In genomic region chr5:143403607-143404415, GRCh38 we compare ENCODE assay signal across 8 cellular contexts. TPM values are rescaled to one million over a fixed set of nuclear protein-coding genes. Genes with fewer than 3 reads are reported as not detected.
DNase-seq lines count a peak whose midpoint lies in the region; ATAC-seq and TF ChIP-seq lines count a peak whose summit lies in the region.

Gene NR3C1, minus strand, starts transcription at chr5:143403686. Its CDS starts 2,847 bp downstream, at chr5:143400839.

- peak within 1 kb of the TSS; percentile 98 to 99 (median 99) for H3K27ac Mint-ChIP-seq in naive B cell
- peak within 1 kb of the TSS; percentile 100 for H3K27ac Mint-ChIP-seq in stimulated activated memory B cell treated with anti-CD40 and anti-IgM and Interleukin-4, amounts not matched to agents 10 μg/mL and 1 μg/mL and 100 μg/mL, for 72 hours

- H3K27me3 ChIP-seq in PC-9 (ENCODE audit: insufficient read depth, low read depth) (no peaks in the 10 kb centered on the region), esophagus squamous epithelium (no peaks in the 10 kb centered on the region)

- peak in 2 of 4 donors; percentile 54 to 76 for TF ChIP-seq POLR2A in esophagus squamous epithelium (IDR thresholded peaks at IDR 0.05)

- peak within 1 kb of the TSS; percentile 94 to 99 (median 98) for H3K4me3 Mint-ChIP-seq in naive B cell
- H3K4me3 Mint-ChIP-seq in stimulated activated memory B cell treated with anti-CD40 and anti-IgM and Interleukin-4, amounts not matched to agents 10 μg/mL and 1 μg/mL and 100 μg/mL, for 72 hours: peak within 1 kb of the TSS; percentile 87

- CTCF ChIA-PET in PC-9 (lab: Charles Lee): interaction anchor here (0.5 to 0.7 kb wide), 4 partner anchors 222 to 791 kb away, joined by 3 to 9 read pairs (median 6); no protein-coding TSS in a partner anchor

- TF ChIP-seq CTCF in PC-9 (conservative IDR thresholded peaks at IDR 0.05): peak; percentile 39; the same call in 1 of the 2 replicates
- peak; percentile 10 to 64 (median 46) for TF ChIP-seq CTCF in esophagus squamous epithelium (IDR thresholded peaks at IDR 0.05)

- H3K36me3 ChIP-seq in PC-9 (ENCODE audit: low read depth): peaks cover 5% of the 10 kb centered on the region; the same call in 1 of the 2 replicates
- peaks cover 0 to 7% (median 0%) of the 10 kb centered on the region in 3 donors for H3K36me3 ChIP-seq in esophagus squamous epithelium

- peak within 1 kb of the TSS; percentile 96 for H3K4me3 ChIP-seq in PC-9
- peak within 1 kb of the TSS; percentile 68 to 96 (median 84) for H3K4me3 ChIP-seq in esophagus squamous epithelium

- H3F3A ChIP-seq in PC-9 (ENCODE audit: insufficient read depth, low read depth): peaks cover 10% of the 10 kb centered on the region; the same call in 1 of the 2 replicates

- no CpG with 5 or more reads among the region's 111 CpGs for WGBS in esophagus squamous epithelium, 2 donors

- H3K27ac ChIP-seq in PC-9 (peak within 1 kb of the TSS; percentile 94), esophagus squamous epithelium (peak within 1 kb of the TSS; percentile 96 to 99 (median 99))

- peaks cover 0 to 6% (median 0%) of the 10 kb centered on the region in 7 donors for H3K9me3 Mint-ChIP-seq in naive B cell
- H3K9me3 Mint-ChIP-seq in stimulated activated memory B cell treated with anti-CD40 and anti-IgM and Interleukin-4, amounts not matched to agents 10 μg/mL and 1 μg/mL and 100 μg/mL, for 72 hours: no peaks in the 10 kb centered on the region

- H3K27me3 Mint-ChIP-seq in naive B cell: no peaks in the 10 kb centered on the region
- H3K27me3 Mint-ChIP-seq in stimulated activated memory B cell treated with anti-CD40 and anti-IgM and Interleukin-4, amounts not matched to agents 10 μg/mL and 1 μg/mL and 100 μg/mL, for 72 hours: no peaks in the 10 kb centered on the region

- peak; percentile 65 for ATAC-seq in GM19397 (IDR thresholded peaks at IDR 0.05; ENCODE audit: unreplicated experiment)
- ATAC-seq in HG03565 (IDR thresholded peaks at IDR 0.05; ENCODE audit: unreplicated experiment): peak; percentile 56
- peak; percentile 58 to 65 for ATAC-seq in naive B cell (ENCODE audit: low read depth in 2 of 2)
- ATAC-seq in stimulated activated memory B cell treated with anti-CD40 and anti-IgM and Interleukin-4, amounts not matched to agents 10 μg/mL and 1 μg/mL and 100 μg/mL, for 72 hours: peak; percentile 85

- intact Hi-C loops in PC-9 (cut with micrococcal nuclease; ENCODE audit: unreplicated experiment): loop anchor here (1.0 to 10.0 kb wide), 13 partner anchors 103 to 771 kb away; partner anchors contain the start of genes KCTD16 and YIPF5
- intact Hi-C loops in esophagus squamous epithelium (cut with DNase I): loop anchor here (10.0 kb wide), 3 partner anchors 389 to 479 kb away; no protein-coding TSS in a partner anchor

- H4K20me1 ChIP-seq in PC-9 (ENCODE audit: insufficient read depth): peaks cover 8% of the 10 kb centered on the region; the same call in 1 of the 2 replicates

- H3K4me1 Mint-ChIP-seq in naive B cell: peaks cover 32 to 44% (median 42%) of the 10 kb centered on the region in 3 donors
- H3K4me1 Mint-ChIP-seq in stimulated activated memory B cell treated with anti-CD40 and anti-IgM and Interleukin-4, amounts not matched to agents 10 μg/mL and 1 μg/mL and 100 μg/mL, for 72 hours: peaks cover 41% of the 10 kb centered on the region

- H3K9me3 ChIP-seq in PC-9 (ENCODE audit: insufficient read depth, low read depth) (peaks cover 4% of the 10 kb centered on the region; the same call in 1 of the 2 replicates), esophagus squamous epithelium (no peaks in the 10 kb centered on the region)

- BruUV-seq in PC-9 (replicated peaks; lab: Mats Ljungman, UMichigan): no TSS peak

- peaks cover 6% of the 10 kb centered on the region; the same call in 1 of the 2 replicates for H3K9me2 ChIP-seq in PC-9 (ENCODE audit: insufficient read depth)

- peaks cover 8 to 17% of the 10 kb centered on the region in 2 donors for H3K36me3 Mint-ChIP-seq in naive B cell
- H3K36me3 Mint-ChIP-seq in stimulated activated memory B cell treated with anti-CD40 and anti-IgM and Interleukin-4, amounts not matched to agents 10 μg/mL and 1 μg/mL and 100 μg/mL, for 72 hours: peaks cover 10% of the 10 kb centered on the region

- peak within 1 kb of the TSS; percentile 98 for H3K4me2 ChIP-seq in PC-9

- POLR2A ChIA-PET in PC-9 (lab: Charles Lee; ENCODE audit: unreplicated experiment): interaction anchor here (1.0 kb wide), 2 partner anchors 103 to 421 kb away, joined by 3 to 9 read pairs; no protein-coding TSS in a partner anchor

- H3K79me2 ChIP-seq in PC-9 (ENCODE audit: low read depth): peaks cover 40% of the 10 kb centered on the region

- H3K4me1 ChIP-seq in PC-9 (replicated peaks; ENCODE audit: insufficient read depth) (peaks cover 29% of the 10 kb centered on the region), esophagus squamous epithelium (peaks cover 12 to 39% (median 16%) of the 10 kb centered on the region in 3 donors)

- peak within 1 kb of the TSS; percentile 100 for H2AFZ ChIP-seq in PC-9

- peak; percentile 20 for DNase-seq in COR-L47 (lab: John Stamatoyannopoulos, UW)
- peak; percentile 60 to 85 for DNase-seq in PC-9
- DNase-seq in activated T-cell treated with anti-CD3 and anti-CD28 coated beads, Interleukin-2, amount 50 U/mL, for 48 hours: peak; percentile 87 to 89
- peak; percentile 56 for DNase-seq in esophagus squamous epithelium (lab: John Stamatoyannopoulos, UW)
- DNase-seq in naive B cell: no peak

RNA-seq across cellular contexts. Expression of gene NR3C1, which starts in this region (rescaled TPM):
- total RNA-seq in PC-9 (2021) (48.8 and 52.8 TPM in 2 replicates), esophagus squamous epithelium (10 to 100 TPM; 16.7 to 51.1 (median 26.1) TPM)
- polyA plus RNA-seq in naive B cell (ENCODE audit: low read depth in 6 of 6): 100 to 1,000 TPM in 5 of 6 donors, 10 to 100 TPM in 1; 87.7 to 150 (median 106) TPM
